ENCODE assay signal across 8 cellular contexts in genomic region chr11:57656936-57657289, GRCh38. TPM values are rescaled to one million over a fixed set of nuclear protein-coding genes. Genes with fewer than 3 reads are reported as not detected.
DNase-seq lines count a peak whose midpoint lies in the region; ATAC-seq, FAIRE-seq and TF ChIP-seq lines count a peak whose summit lies in the region.

No MANE protein-coding gene starts in this region.

- H3K9me3 ChIP-seq in HCT116 (ENCODE audit: control insufficient read depth in 1 of 2, insufficient read depth in 1 of 2, low read depth in 1 of 2, low read length in 2 of 2) (no peaks in the 10 kb centered on the region), hepatocyte (ENCODE audit: low read depth) (no peaks in the 10 kb centered on the region), small intestine (ENCODE audit: control insufficient read depth, low read depth) (no peaks in the 10 kb centered on the region)

- no peak for TF ChIP-seq POLR2A in HCT116 (IDR thresholded peaks at IDR 0.05; ENCODE audit: borderline replicate concordance, extremely low read depth, insufficient read depth, insufficient read length)

- H3K4me2 ChIP-seq in HCT116 (ENCODE audit: low read length) (peak overlapping the region; percentile 96), hepatocyte (peak overlapping the region; percentile 74)

- 23% methylated on average over 4 of the region's 4 CpGs for WGBS in hepatocyte (ENCODE audit: low lambda C conversion rate, missing lambda C conversion rate)
- WGBS in small intestine, 3 donors, result 2 to 11% (median 9%) methylated on average over 4 of the region's 4 CpGs

- peak overlapping the region; percentile 91 for H3K27ac Mint-ChIP-seq in activated CD4-positive, alpha-beta memory T cell treated with anti-CD3 and anti-CD28 coated beads, Interleukin-2, amount 10 ng/mL, durations not matched to agents 7 days and 5 days

- peak overlapping the region; percentile 56 for H3K9ac ChIP-seq in HCT116 (ENCODE audit: low read length)

- DNase-seq in HCT116 (ENCODE audit: low read depth, low spot score) (no peak), hepatocyte (ENCODE audit: low spot score) (no peak), small intestine (no peak), HTR-8/SVneo (ENCODE audit: insufficient read length, low spot score) (no peak), OCI-M1 (lab: John Stamatoyannopoulos, UW) (no peak)
- no peak for DNase-seq in activated CD4-positive, alpha-beta memory T cell treated with anti-CD3 and anti-CD28 coated beads, Interleukin-2, amount 10 ng/mL, durations not matched to agents 7 days and 5 days
- no peak for DNase-seq in stimulated activated CD4-positive, alpha-beta T cell treated with anti-CD3 and anti-CD28 coated beads, Interleukin-4, amount 100 ng/mL, for 24 hours

- H3K4me3 ChIP-seq in HCT116 (replicated peaks in 1 of 2; ENCODE audit: low read depth in 1 of 2, low read length in 2 of 2) (peak overlapping the region; percentile 83 to 97), hepatocyte (peak overlapping the region; percentile 9), small intestine (ENCODE audit: low read depth in 1 of 2, low read length in 2 of 2) (peak overlapping the region; percentile 8 to 50)

- peaks cover 40% of the 10 kb centered on the region for H3K4me1 Mint-ChIP-seq in activated CD4-positive, alpha-beta memory T cell treated with anti-CD3 and anti-CD28 coated beads, Interleukin-2, amount 10 ng/mL, durations not matched to agents 7 days and 5 days

- H3K9me3 Mint-ChIP-seq in activated CD4-positive, alpha-beta memory T cell treated with anti-CD3 and anti-CD28 coated beads, Interleukin-2, amount 10 ng/mL, durations not matched to agents 7 days and 5 days, result no peaks in the 10 kb centered on the region

- no peak for TF ChIP-seq RAD21 in HCT116 (IDR thresholded peaks at IDR 0.05; ENCODE audit: low read depth)

- peak overlapping the region; percentile 35; the same call in 1 of the 2 replicates for H3K27ac ChIP-seq in HCT116 (ENCODE audit: low read depth, low read length)
- peak overlapping the region; percentile 86 for H3K27ac ChIP-seq in hepatocyte
- peak overlapping the region; percentile 82 to 97 for H3K27ac ChIP-seq in small intestine (ENCODE audit: low read depth in 1 of 2, low read length in 1 of 2)

- H3K27me3 ChIP-seq in HCT116 (ENCODE audit: insufficient read depth, low read length) (no peaks in the 10 kb centered on the region), hepatocyte (no peaks in the 10 kb centered on the region), small intestine (ENCODE audit: control insufficient read depth in 2 of 2, insufficient read depth in 2 of 2, low read length in 2 of 2) (no peaks in the 10 kb centered on the region)

- H3K36me3 Mint-ChIP-seq in activated CD4-positive, alpha-beta memory T cell treated with anti-CD3 and anti-CD28 coated beads, Interleukin-2, amount 10 ng/mL, durations not matched to agents 7 days and 5 days (ENCODE audit: low read depth), result peaks cover 24% of the 10 kb centered on the region

- CTCF ChIA-PET in HCT116 (lab: Charles Lee), result interaction anchor here (1.0 to 2.7 kb wide), 2 partner anchors 13 to 163 kb away, joined by 3 to 11 read pairs; no protein-coding TSS in a partner anchor
- CTCF ChIA-PET in activated CD4-positive, alpha-beta memory T cell treated with anti-CD3 and anti-CD28 coated beads, Interleukin-2, amount 10 ng/mL, durations not matched to agents 7 days and 5 days (lab: Charles Lee), result interaction anchor here (1.1 to 3.9 kb wide), 3 partner anchors 10 to 199 kb away, joined by 3 to 19 read pairs (median 6); no protein-coding TSS in a partner anchor

- H3K4me1 ChIP-seq in HCT116 (ENCODE audit: control insufficient read depth in 1 of 2, insufficient read depth in 2 of 2, low read length in 2 of 2), result peaks cover 7 to 11% of the 10 kb centered on the region in 2 experiments; a peak in 3 of 4 replicates
- peaks cover 6% of the 10 kb centered on the region for H3K4me1 ChIP-seq in hepatocyte (ENCODE audit: insufficient read depth)
- no peaks in the 10 kb centered on the region for H3K4me1 ChIP-seq in small intestine (ENCODE audit: control insufficient read depth in 2 of 2, insufficient read depth in 1 of 2, low read depth in 1 of 2, low read length in 1 of 2)

- intact Hi-C loops in HCT116 (cut with micrococcal nuclease), result loop anchor here (1.0 kb wide), 1 partner anchor 10 kb away; no protein-coding TSS in a partner anchor

- TSS peak; percentile 97 for BruUV-seq in HCT116 (replicated peaks; lab: Mats Ljungman, UMichigan)

- ATAC-seq in HCT116 (no peak), HG03108 (IDR thresholded peaks at IDR 0.05; ENCODE audit: unreplicated experiment) (no peak)

- H3K9me2 ChIP-seq in HCT116 (ENCODE audit: insufficient read depth) (no peaks in the 10 kb centered on the region), hepatocyte (replicated peaks; ENCODE audit: insufficient read depth) (no peaks in the 10 kb centered on the region)

- no peaks in the 10 kb centered on the region for H3K27me3 Mint-ChIP-seq in activated CD4-positive, alpha-beta memory T cell treated with anti-CD3 and anti-CD28 coated beads, Interleukin-2, amount 10 ng/mL, durations not matched to agents 7 days and 5 days

- peaks cover 31% of the 10 kb centered on the region for H3K79me2 ChIP-seq in HCT116 (ENCODE audit: insufficient read depth, low read length)
- H3K79me2 ChIP-seq in hepatocyte, result peaks cover 26% of the 10 kb centered on the region

- RAD21 ChIA-PET in HCT116 (lab: Charles Lee; ENCODE audit: low non-redundant PET in 1 of 2, low total read pairs in 2 of 2, uncharacterized antibody in 2 of 2, unreplicated experiment in 2 of 2), result no interaction called here

- FAIRE-seq in small intestine (lab: Jason Lieb, UNC) (no peak), HTR-8/SVneo (lab: Jason Lieb, UNC) (no peak)

- peak overlapping the region; percentile 93 for H3K4me3 Mint-ChIP-seq in activated CD4-positive, alpha-beta memory T cell treated with anti-CD3 and anti-CD28 coated beads, Interleukin-2, amount 10 ng/mL, durations not matched to agents 7 days and 5 days

- TF ChIP-seq CTCF in HCT116 (IDR thresholded peaks at IDR 0.05 in 2 of 3, conservative IDR thresholded peaks at IDR 0.05 in 1 of 3; ENCODE audit: borderline replicate concordance in 1 of 3, insufficient read depth in 1 of 3, low read depth in 2 of 3, low read length in 2 of 3) (no peak), hepatocyte (IDR thresholded peaks at IDR 0.05; ENCODE audit: poor library complexity) (no peak)

- no peaks in the 10 kb centered on the region for H4K20me1 ChIP-seq in HCT116 (ENCODE audit: insufficient read depth)
- no peaks in the 10 kb centered on the region for H4K20me1 ChIP-seq in hepatocyte (ENCODE audit: insufficient read depth, poor library complexity, severe bottlenecking)

- POLR2A ChIA-PET in HCT116 (lab: Charles Lee), result no interaction called here
- POLR2A ChIA-PET in activated CD4-positive, alpha-beta memory T cell treated with anti-CD3 and anti-CD28 coated beads, Interleukin-2, amount 10 ng/mL, durations not matched to agents 7 days and 5 days (lab: Charles Lee), result interaction anchor here (1.0 to 1.7 kb wide), 3 partner anchors 9 to 84 kb away, joined by 3 to 7 read pairs (median 3); partner anchors contain the start of gene SELENOH

- H3K36me3 ChIP-seq in HCT116 (ENCODE audit: control insufficient read depth in 1 of 2, insufficient read depth in 2 of 2, low read length in 2 of 2) (peaks cover 11 to 18% of the 10 kb centered on the region in 2 experiments; a peak in 3 of 4 replicates), hepatocyte (replicated peaks; ENCODE audit: insufficient read depth, low read depth) (no peaks in the 10 kb centered on the region), small intestine (ENCODE audit: control insufficient read depth in 2 of 2, insufficient read depth in 2 of 2, low read length in 2 of 2) (peaks cover 4 to 5% of the 10 kb centered on the region in 2 donors)

- H2AFZ ChIP-seq in HCT116 (ENCODE audit: low read depth, low read length, poor library complexity, severe bottlenecking) (peak overlapping the region; percentile 66), hepatocyte (peak overlapping the region; percentile 70)

TF ChIP-seq in HCT116, 20 proteins besides CTCF, POLR2A, EP300 and RAD21 (continues in another document):
- TF ChIP-seq ATF3 (IDR thresholded peaks at IDR 0.05) (no peak), POLR2AphosphoS5 (IDR thresholded peaks at IDR 0.05; ENCODE audit: low read depth, low read length) (no peak)

RNA-seq across cellular contexts. Expression of gene CLP1, which starts 0.6 kb away (rescaled TPM):
- total RNA-seq in HCT116 (2021; ENCODE audit: unreplicated experiment) (17.7 TPM), hepatocyte (13.4 and 15.4 TPM in 2 replicates)
- polyA plus RNA-seq in HCT116 (2012), result 13.1 and 13.8 TPM in 2 replicates
- total RNA-seq in activated CD4-positive, alpha-beta memory T cell treated with anti-CD3 and anti-CD28 coated beads, Interleukin-2, amount 10 ng/mL, durations not matched to agents 7 days and 5 days, result 10 to 100 TPM; 14.8 to 17.5 TPM
- polyA plus RNA-seq in hepatocyte (9.1 and 18.5 TPM in 2 replicates), small intestine (10 to 100 TPM; 10.3 to 13.6 (median 12.3) TPM)

RNA-seq across cellular contexts. Expression of gene YPEL4, which starts 7.2 kb away (rescaled TPM):
- total RNA-seq in HCT116 (2021; ENCODE audit: unreplicated experiment) (0.32 TPM), hepatocyte (0.90 and 2.8 TPM in 2 replicates)
- 0.52 and 0.83 TPM in 2 replicates for polyA plus RNA-seq in HCT116 (2012)
- 1 to 10 TPM; 1.5 to 2.2 TPM for total RNA-seq in activated CD4-positive, alpha-beta memory T cell treated with anti-CD3 and anti-CD28 coated beads, Interleukin-2, amount 10 ng/mL, durations not matched to agents 7 days and 5 days
- polyA plus RNA-seq in hepatocyte (3.9 and 4.1 TPM in 2 replicates), small intestine (1 to 10 TPM in 2 of 3 donors, not detected in 1; 1.4 to 2.2 TPM)

RNA-seq across cellular contexts. Expression of gene ZDHHC5, which starts 11.0 kb away (rescaled TPM):
- total RNA-seq in HCT116 (2021; ENCODE audit: unreplicated experiment) (64.1 TPM), hepatocyte (41.3 and 45.7 TPM in 2 replicates)
- 56.8 and 57.1 TPM in 2 replicates for polyA plus RNA-seq in HCT116 (2012)
- 10 to 100 TPM; 77.6 to 86.6 TPM for total RNA-seq in activated CD4-positive, alpha-beta memory T cell treated with anti-CD3 and anti-CD28 coated beads, Interleukin-2, amount 10 ng/mL, durations not matched to agents 7 days and 5 days
- polyA plus RNA-seq in hepatocyte (35.9 and 42.3 TPM in 2 replicates), small intestine (10 to 100 TPM; 19.5 to 35.2 (median 25.9) TPM)

RNA-seq across cellular contexts. Expression of gene MED19, which starts 55.1 kb away (rescaled TPM):
- 18.0 TPM for total RNA-seq in HCT116 (2021; ENCODE audit: unreplicated experiment)
- 14.5 and 18.0 TPM in 2 replicates for polyA plus RNA-seq in HCT116 (2012)
- 10 to 100 TPM; 13.9 to 14.1 TPM for total RNA-seq in activated CD4-positive, alpha-beta memory T cell treated with anti-CD3 and anti-CD28 coated beads, Interleukin-2, amount 10 ng/mL, durations not matched to agents 7 days and 5 days
- total RNA-seq in hepatocyte, result 14.5 and 15.5 TPM in 2 replicates
- 30.2 and 30.9 TPM in 2 replicates for polyA plus RNA-seq in hepatocyte
- polyA plus RNA-seq in small intestine, result 10 to 100 TPM; 15.9 to 18.4 (median 18.2) TPM

RNA-seq across cellular contexts. Expression of gene TMX2, which starts 55.5 kb away (rescaled TPM):
- 93.9 TPM for total RNA-seq in HCT116 (2021; ENCODE audit: unreplicated experiment)
- polyA plus RNA-seq in HCT116 (2012), result 88.9 and 103 TPM in 2 replicates
- 10 to 100 TPM; 47.0 to 53.6 TPM for total RNA-seq in activated CD4-positive, alpha-beta memory T cell treated with anti-CD3 and anti-CD28 coated beads, Interleukin-2, amount 10 ng/mL, durations not matched to agents 7 days and 5 days
- 81.4 and 104 TPM in 2 replicates for total RNA-seq in hepatocyte
- polyA plus RNA-seq in hepatocyte, result 119 and 129 TPM in 2 replicates
- polyA plus RNA-seq in small intestine, result 100 to 1,000 TPM in 1 of 3 donors, 10 to 100 TPM in 2; 43.4 to 152 (median 63.0) TPM

Comparison
In these comparisons a context has a peak if more than half of its experiments do, and no peak if none do; other contexts are left out.
1. H3K27ac ChIP-seq: peak in every context shown above with its lines; median percentile 90 in small intestine; 86 in hepatocyte; 35 in HCT116.
2. H3K4me3 ChIP-seq: peak in every context shown above with its lines; median percentile 90 in HCT116; 29 in small intestine; 9 in hepatocyte.